ENCODE assay signal across 2 cellular contexts in the genomic region with DNA sequence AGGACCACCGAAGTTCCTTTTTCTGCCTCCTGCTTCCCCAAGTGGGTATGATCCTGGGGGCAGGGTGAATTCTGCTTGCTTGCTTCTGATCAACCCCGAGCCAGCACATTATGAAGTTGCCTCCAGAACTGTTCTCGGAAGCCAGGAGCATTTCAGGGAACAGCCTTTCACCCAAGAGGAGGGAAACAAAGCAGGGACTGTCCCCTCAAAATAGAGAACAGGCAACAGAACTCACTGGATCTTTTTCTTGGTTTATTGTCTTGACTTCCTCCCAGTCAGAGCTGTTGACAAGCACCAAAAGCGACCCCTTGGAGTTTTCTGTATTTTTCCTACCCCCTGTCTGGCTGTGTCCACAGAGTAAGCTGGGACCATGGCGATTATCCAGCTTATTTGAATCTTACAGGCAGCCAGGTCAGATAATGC.
TF ChIP-seq lines count a peak whose summit lies in the region.

No MANE protein-coding gene starts in this region.

TF ChIP-seq in A549, 52 proteins besides CTCF, POLR2A, EP300 and RAD21 (continued from another document):
- TF ChIP-seq PHF8 (IDR thresholded peaks at IDR 0.05; ENCODE audit: borderline replicate concordance, low read depth), result no peak
- no peak for TF ChIP-seq SMC3 (IDR thresholded peaks at IDR 0.05)
- TF ChIP-seq ZSCAN20 (CRISPR knock-in tag; IDR thresholded peaks at IDR 0.05), result no peak
- no peak for TF ChIP-seq SREBF2 (IDR thresholded peaks at IDR 0.05)
TF ChIP-seq in A549: peak in this region for 0.

TF ChIP-seq in GM12878, 131 proteins besides CTCF, POLR2A, EP300 and RAD21 (continued from another document):
- TF ChIP-seq, protein P1, sequence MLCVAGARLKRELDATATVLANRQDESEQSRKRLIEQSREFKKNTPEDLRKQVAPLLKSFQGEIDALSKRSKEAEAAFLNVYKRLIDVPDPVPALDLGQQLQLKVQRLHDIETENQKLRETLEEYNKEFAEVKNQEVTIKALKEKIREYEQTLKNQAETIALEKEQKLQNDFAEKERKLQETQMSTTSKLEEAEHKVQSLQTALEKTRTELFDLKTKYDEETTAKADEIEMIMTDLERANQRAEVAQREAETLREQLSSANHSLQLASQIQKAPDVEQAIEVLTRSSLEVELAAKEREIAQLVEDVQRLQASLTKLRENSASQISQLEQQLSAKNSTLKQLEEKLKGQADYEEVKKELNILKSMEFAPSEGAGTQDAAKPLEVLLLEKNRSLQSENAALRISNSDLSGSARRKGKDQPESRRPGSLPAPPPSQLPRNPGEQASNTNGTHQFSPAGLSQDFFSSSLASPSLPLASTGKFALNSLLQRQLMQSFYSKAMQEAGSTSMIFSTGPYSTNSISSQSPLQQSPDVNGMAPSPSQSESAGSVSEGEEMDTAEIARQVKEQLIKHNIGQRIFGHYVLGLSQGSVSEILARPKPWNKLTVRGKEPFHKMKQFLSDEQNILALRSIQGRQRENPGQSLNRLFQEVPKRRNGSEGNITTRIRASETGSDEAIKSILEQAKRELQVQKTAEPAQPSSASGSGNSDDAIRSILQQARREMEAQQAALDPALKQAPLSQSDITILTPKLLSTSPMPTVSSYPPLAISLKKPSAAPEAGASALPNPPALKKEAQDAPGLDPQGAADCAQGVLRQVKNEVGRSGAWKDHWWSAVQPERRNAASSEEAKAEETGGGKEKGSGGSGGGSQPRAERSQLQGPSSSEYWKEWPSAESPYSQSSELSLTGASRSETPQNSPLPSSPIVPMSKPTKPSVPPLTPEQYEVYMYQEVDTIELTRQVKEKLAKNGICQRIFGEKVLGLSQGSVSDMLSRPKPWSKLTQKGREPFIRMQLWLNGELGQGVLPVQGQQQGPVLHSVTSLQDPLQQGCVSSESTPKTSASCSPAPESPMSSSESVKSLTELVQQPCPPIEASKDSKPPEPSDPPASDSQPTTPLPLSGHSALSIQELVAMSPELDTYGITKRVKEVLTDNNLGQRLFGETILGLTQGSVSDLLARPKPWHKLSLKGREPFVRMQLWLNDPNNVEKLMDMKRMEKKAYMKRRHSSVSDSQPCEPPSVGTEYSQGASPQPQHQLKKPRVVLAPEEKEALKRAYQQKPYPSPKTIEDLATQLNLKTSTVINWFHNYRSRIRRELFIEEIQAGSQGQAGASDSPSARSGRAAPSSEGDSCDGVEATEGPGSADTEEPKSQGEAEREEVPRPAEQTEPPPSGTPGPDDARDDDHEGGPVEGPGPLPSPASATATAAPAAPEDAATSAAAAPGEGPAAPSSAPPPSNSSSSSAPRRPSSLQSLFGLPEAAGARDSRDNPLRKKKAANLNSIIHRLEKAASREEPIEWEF (IDR thresholded peaks at IDR 0.05; ENCODE audit: insufficient replicate concordance, low read depth, low read length), result peak; percentile 16
